Comparison of ENCODE assay signal across 8 cellular contexts in genomic region chr4:129362685-129363274, GRCh38.
DNase-seq lines count a peak whose midpoint lies in the region; ATAC-seq and TF ChIP-seq lines count a peak whose summit lies in the region.

No MANE protein-coding gene starts in this region.

- H3K4me3 ChIP-seq in choroid plexus epithelial cell (ENCODE audit: low read depth, low read length): no peak overlapping the region

- H3K9me3 Mint-ChIP-seq in T-helper 2 cell treated with Interferon-gamma antibody and Interleukin-4, amounts not matched to agents 5 μg/mL and 100 μg/mL, for 36 hours: no peaks in the 10 kb centered on the region

- DNase-seq in AG08396 (ENCODE audit: low spot score) (peak; percentile 66), NCI-H146 treated with DMSO at 0.1 percent for 48 hours (lab: John Stamatoyannopoulos, UW; ENCODE audit: unreplicated experiment) (peak; percentile 39), choroid plexus epithelial cell (ENCODE audit: low read depth) (peak; percentile 88), left lobe of liver (ENCODE audit: low spot score) (no peak)
- DNase-seq in T-helper 2 cell treated with Interferon-gamma antibody and Interleukin-4, amounts not matched to agents 5 μg/mL and 100 μg/mL, for 36 hours (ENCODE audit: low spot score): peak; percentile 7
- peak; percentile 50 for DNase-seq in stimulated activated CD8-positive, alpha-beta memory T cell treated with anti-CD3 and anti-CD28 coated beads, Interleukin-4, amount 100 ng/mL, for 48 hours

- peaks cover 2% of the 10 kb centered on the region for H3K27me3 Mint-ChIP-seq in T-helper 2 cell treated with Interferon-gamma antibody and Interleukin-4, amounts not matched to agents 5 μg/mL and 100 μg/mL, for 36 hours (ENCODE audit: low read depth)

- ATAC-seq in GM18498 (IDR thresholded peaks at IDR 0.05; ENCODE audit: unreplicated experiment): peak; percentile 84
- peak; percentile 89 for ATAC-seq in HG02885 (IDR thresholded peaks at IDR 0.05; ENCODE audit: poor library complexity, unreplicated experiment)
- peak; percentile 91 for ATAC-seq in left lobe of liver

- no peaks in the 10 kb centered on the region for H3K36me3 Mint-ChIP-seq in T-helper 2 cell treated with Interferon-gamma antibody and Interleukin-4, amounts not matched to agents 5 μg/mL and 100 μg/mL, for 36 hours (ENCODE audit: low read depth)

- no peaks in the 10 kb centered on the region for H3K4me1 Mint-ChIP-seq in T-helper 2 cell treated with Interferon-gamma antibody and Interleukin-4, amounts not matched to agents 5 μg/mL and 100 μg/mL, for 36 hours (ENCODE audit: low read depth)

- peak; percentile 88 for TF ChIP-seq CTCF in choroid plexus epithelial cell (conservative IDR thresholded peaks at IDR 0.05; ENCODE audit: low read depth, low read length)

- no peak overlapping the region for H3K27ac Mint-ChIP-seq in T-helper 2 cell treated with Interferon-gamma antibody and Interleukin-4, amounts not matched to agents 5 μg/mL and 100 μg/mL, for 36 hours

- no peak overlapping the region for H3K4me3 Mint-ChIP-seq in T-helper 2 cell treated with Interferon-gamma antibody and Interleukin-4, amounts not matched to agents 5 μg/mL and 100 μg/mL, for 36 hours
